ENCODE assay signal across 20 cellular contexts in genomic region chr14:22668417-22668816, GRCh38. TPM values are rescaled to one million over a fixed set of nuclear protein-coding genes. Genes with fewer than 3 reads are reported as not detected.
A peak's percentile ranks its signal among the peaks of the same experiment; 100 is the strongest.
DNase-seq lines count a peak whose midpoint lies in the region; ATAC-seq and TF ChIP-seq lines count a peak whose summit lies in the region.
"Had no signal": no experiment of that assay in that cellular context is flagged by ENCODE, and none has a peak within 500 bp of the region (broad histone marks: within the 10 kb centered on the region; RNA-seq: fewer than 3 reads in every experiment).

No MANE protein-coding gene starts in this region.

- no peak overlapping the region for H2AFZ ChIP-seq in fibroblast of lung (ENCODE audit: low read length)

- H3K36me3 ChIP-seq in fibroblast of lung (ENCODE audit: control insufficient read depth, insufficient read depth, low read length) (no peaks in the 10 kb centered on the region), spleen (no peaks in the 10 kb centered on the region)
- H3K36me3 ChIP-seq: heart left ventricle had no signal

- H3K4me2 ChIP-seq in fibroblast of lung (ENCODE audit: extremely low read depth, insufficient read depth, low read length) = no peak overlapping the region

- H3K27me3 ChIP-seq in fibroblast of lung (ENCODE audit: control insufficient read depth, insufficient read depth, low read length) (no peaks in the 10 kb centered on the region), spleen (replicated peaks in 1 of 7) (no peaks in the 10 kb centered on the region)
- H3K27me3 ChIP-seq: heart left ventricle, testis had no signal

- no peak overlapping the region for H3K9ac ChIP-seq in fibroblast of lung (ENCODE audit: insufficient read depth, low read length)

- no peaks in the 10 kb centered on the region for H4K20me1 ChIP-seq in fibroblast of lung (ENCODE audit: control insufficient read depth, extremely low read depth, insufficient read depth, low read length)

- H3K9me3 ChIP-seq in fibroblast of lung (ENCODE audit: control insufficient read depth, insufficient read depth, low read depth, low read length) (no peaks in the 10 kb centered on the region), spleen (no peaks in the 10 kb centered on the region)
- H3K9me3 ChIP-seq: Caco-2, testis had no signal

- DNase-seq in activated CD4-positive, CD25-positive, alpha-beta regulatory T cell treated with anti-CD3 and anti-CD28 coated beads, Interleukin-2, amount 50 U/mL, for 72 hours = no peak
- DNase-seq in fibroblast of lung (ENCODE audit: low read depth in 2 of 2) = peak; percentile 73 to 79
- DNase-seq in stimulated activated naive CD8-positive, alpha-beta T cell treated with anti-CD3 and anti-CD28 coated beads, Interleukin-15, amount 100 ng/mL, for 72 hours = no peak
- no peak for DNase-seq in spleen
- no peak for DNase-seq in SIG-M5 treated with dmso at 0.1 percent for 504 hours (lab: John Stamatoyannopoulos, UW; ENCODE audit: unreplicated experiment)
- DNase-seq in lower leg skin (ENCODE audit: low spot score in 2 of 2) = no peak
- DNase-seq: activated CD8-positive, alpha-beta memory T cell treated with anti-CD3 and anti-CD28 coated beads, Interleukin-2, amount 50 U/mL, for 4 hours; anterior cingulate cortex; Caco-2; heart left ventricle; naive thymus-derived CD8-positive, alpha-beta T cell; NCI-H1436; NCI-H774; Right ventricle myocardium superior; testis had no signal

- no peaks in the 10 kb centered on the region for H3K27me3 Mint-ChIP-seq in stimulated activated naive CD8-positive, alpha-beta T cell treated with anti-CD3 and anti-CD28 coated beads, Interleukin-15, amount 100 ng/mL, for 72 hours
- H3K27me3 Mint-ChIP-seq: naive thymus-derived CD8-positive, alpha-beta T cell had no signal

- H3K4me3 ChIP-seq in fibroblast of lung (replicated peaks in 1 of 4; ENCODE audit: control extremely low read depth in 1 of 4, insufficient read depth in 1 of 4, low read depth in 3 of 4, low read length in 4 of 4) (no peak overlapping the region), spleen (no peak overlapping the region), lower leg skin (ENCODE audit: low read depth, poor library complexity, severe bottlenecking) (no peak overlapping the region)
- H3K4me3 ChIP-seq: heart left ventricle, testis had no signal

- H3K79me2 ChIP-seq in fibroblast of lung (ENCODE audit: control insufficient read depth, insufficient read depth, low read length) = no peaks in the 10 kb centered on the region

- no peak for TF ChIP-seq CTCF in fibroblast of lung (conservative IDR thresholded peaks at IDR 0.05 in 1 of 2, IDR thresholded peaks at IDR 0.05 in 1 of 2; ENCODE audit: low read depth in 1 of 2, low read length in 2 of 2)
- no peak for TF ChIP-seq CTCF in spleen (IDR thresholded peaks at IDR 0.05 in 8 of 11, conservative IDR thresholded peaks at IDR 0.05 in 3 of 11)
- no peak for TF ChIP-seq CTCF in lower leg skin (IDR thresholded peaks at IDR 0.05)

- H3K27ac ChIP-seq in fibroblast of lung (ENCODE audit: insufficient read depth, low read length) (peak overlapping the region; percentile 24), spleen (no peak overlapping the region)
- H3K27ac ChIP-seq: 22Rv1, testis had no signal

- peaks cover 17% of the 10 kb centered on the region for H3K4me1 Mint-ChIP-seq in stimulated activated naive CD8-positive, alpha-beta T cell treated with anti-CD3 and anti-CD28 coated beads, Interleukin-15, amount 100 ng/mL, for 72 hours

- peaks cover 14% of the 10 kb centered on the region for H3K4me1 ChIP-seq in fibroblast of lung (ENCODE audit: control insufficient read depth, extremely low read depth, insufficient read depth, low read length)
- no peaks in the 10 kb centered on the region for H3K4me1 ChIP-seq in spleen
- H3K4me1 ChIP-seq: heart left ventricle, testis had no signal

- H3K4me3 Mint-ChIP-seq in stimulated activated naive CD8-positive, alpha-beta T cell treated with anti-CD3 and anti-CD28 coated beads, Interleukin-15, amount 100 ng/mL, for 72 hours = peak overlapping the region; percentile 31 to 42
- H3K4me3 Mint-ChIP-seq: naive thymus-derived CD8-positive, alpha-beta T cell had no signal

- peak; percentile 57 to 61 for ATAC-seq in activated CD4-positive, CD25-positive, alpha-beta regulatory T cell treated with anti-CD3 and anti-CD28 coated beads, Interleukin-2, amount 50 U/mL, for 24 hours
- ATAC-seq in HG03442 (IDR thresholded peaks at IDR 0.05; ENCODE audit: unreplicated experiment) = peak; percentile 69
- peak; percentile 69 for ATAC-seq in stimulated activated naive CD8-positive, alpha-beta T cell treated with anti-CD3 and anti-CD28 coated beads, Interleukin-15, amount 100 ng/mL, for 72 hours
- ATAC-seq: heart left ventricle; left lobe of liver; naive thymus-derived CD8-positive, alpha-beta T cell had no signal

- TF ChIP-seq POLR2A in spleen (IDR thresholded peaks at IDR 0.05) (no peak), lower leg skin (IDR thresholded peaks at IDR 0.05) (no peak)

- peaks cover 0 to 9% of the 10 kb centered on the region in 2 donors for H3K9me3 Mint-ChIP-seq in stimulated activated naive CD8-positive, alpha-beta T cell treated with anti-CD3 and anti-CD28 coated beads, Interleukin-15, amount 100 ng/mL, for 72 hours

- intact Hi-C loops in spleen (cut with DNase I; ENCODE audit: low total_unique reads) = no loop called here
- intact Hi-C loops in lower leg skin (cut with DNase I; ENCODE audit: low total_unique reads) = no loop called here

- no peak overlapping the region for H3K27ac Mint-ChIP-seq in stimulated activated naive CD8-positive, alpha-beta T cell treated with anti-CD3 and anti-CD28 coated beads, Interleukin-15, amount 100 ng/mL, for 72 hours
- H3K27ac Mint-ChIP-seq: naive thymus-derived CD8-positive, alpha-beta T cell had no signal

RNA-seq across cellular contexts. Expression of gene OR6J1, which starts 24.3 kb away (rescaled TPM):
- total RNA-seq in fibroblast of lung = not detected in 2 replicates
- not detected in 2 replicates for polyA plus RNA-seq in fibroblast of lung
- not detected in 2 replicates for polyA plus RNA-seq in fibroblast of lung (2012)
- not detected in 2 replicates for polyA minus RNA-seq in fibroblast of lung (ENCODE audit: low replicate concordance)
- total RNA-seq in spleen = not detected
- polyA plus RNA-seq in spleen = not detected
- not detected for total RNA-seq in lower leg skin
- total RNA-seq: H4; left lobe of liver; naive thymus-derived CD8-positive, alpha-beta T cell; Right ventricle myocardium superior had no signal
- polyA plus RNA-seq: heart left ventricle; naive thymus-derived CD8-positive, alpha-beta T cell had no signal

Comparison
In these comparisons a context has a peak if more than half of its experiments do, and no peak if none do; other contexts are left out.
1. DNase-seq: peak in fibroblast of lung (2 of 2); none in activated CD4-positive, CD25-positive, alpha-beta regulatory T cell treated with anti-CD3 and anti-CD28 coated beads, Interleukin-2, amount 50 U/mL, for 72 hours (single experiment), stimulated activated naive CD8-positive, alpha-beta T cell treated with anti-CD3 and anti-CD28 coated beads, Interleukin-15, amount 100 ng/mL, for 72 hours (0 of 2), spleen (single experiment), SIG-M5 treated with dmso at 0.1 percent for 504 hours (single experiment) and lower leg skin (0 of 2).
2. Peak in every context shown above with its lines, with median percentiles within 50 percentile points of each other: ATAC-seq.